Comparison of ENCODE assay signal across 26 cellular contexts in the genomic region with DNA sequence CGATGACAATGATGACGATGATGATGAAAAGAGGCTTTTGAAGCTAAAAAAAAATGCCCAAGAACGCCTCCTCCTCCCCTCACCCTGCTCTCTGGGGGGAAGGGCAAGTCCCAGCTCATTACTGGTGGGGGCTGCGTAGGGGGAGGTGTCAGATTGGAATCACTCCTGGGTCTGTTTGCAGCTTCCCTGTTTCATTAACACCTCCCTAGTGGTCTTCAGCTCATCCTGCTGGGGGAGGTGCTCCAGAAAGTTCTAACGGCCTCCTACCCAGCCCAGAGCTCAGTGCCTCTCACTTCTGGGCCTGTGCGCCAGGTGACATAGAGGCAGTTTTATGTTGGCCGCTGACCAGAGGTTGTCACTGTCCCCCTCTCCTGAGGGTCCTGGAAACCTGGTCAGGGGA. TPM values are rescaled to one million over a fixed set of nuclear protein-coding genes. Genes with fewer than 3 reads are reported as not detected.
A peak's percentile ranks its signal among the peaks of the same experiment; 100 is the strongest.
DNase-seq lines count a peak whose midpoint lies in the region; ATAC-seq and TF ChIP-seq lines count a peak whose summit lies in the region.
"Had no signal": no experiment of that assay in that cellular context is flagged by ENCODE, and none has a peak within 500 bp of the region (broad histone marks: within the 10 kb centered on the region; RNA-seq: fewer than 3 reads in every experiment).

No MANE protein-coding gene starts in this region.

- intact Hi-C loops in cardiac septum (cut with DNase I), result no loop called here

- no peaks in the 10 kb centered on the region; the same call in 1 of the 2 replicates for H3K4me1 ChIP-seq in HEK293 (ENCODE audit: control insufficient read depth, insufficient read depth, low read length)
- H3K4me1 ChIP-seq in endodermal cell (ENCODE audit: control insufficient read depth, insufficient read depth, low read length), result peaks cover 17% of the 10 kb centered on the region
- H3K4me1 ChIP-seq: BE2C had no signal

- H3K4me3 Mint-ChIP-seq in WTC11 (no peak overlapping the region), endodermal cell (peak overlapping the region; percentile 26), nephron progenitor cell (no peak overlapping the region)
- H3K4me3 Mint-ChIP-seq: CD14-positive monocyte; CD4-positive, alpha-beta memory T cell; CD4-positive, CD25-positive, alpha-beta regulatory T cell; CD8-positive, alpha-beta memory T cell had no signal

- WGBS in endodermal cell (ENCODE audit: insufficient coverage in 1 of 2, insufficient read length in 1 of 2), 2 experiments, result 43 to 63% methylated on average over 4 to 7 of the region's 7 CpGs

- no peaks in the 10 kb centered on the region; the same call in 1 of the 2 replicates for H3K27me3 Mint-ChIP-seq in WTC11 (ENCODE audit: low read depth)
- H3K27me3 Mint-ChIP-seq in endodermal cell (ENCODE audit: insufficient read depth), result peaks cover 22% of the 10 kb centered on the region
- H3K27me3 Mint-ChIP-seq in nephron progenitor cell (ENCODE audit: low read depth, poor library complexity), result peaks cover 11% of the 10 kb centered on the region
- H3K27me3 Mint-ChIP-seq: CD4-positive, CD25-positive, alpha-beta regulatory T cell; CD8-positive, alpha-beta memory T cell had no signal

- no peak for DNase-seq in WTC11 (ENCODE audit: low spot score)
- peak; percentile 83 for DNase-seq in endodermal cell
- no peak for DNase-seq in nephron progenitor cell
- DNase-seq in NCI-H2029 (lab: John Stamatoyannopoulos, UW), result no peak
- DNase-seq in NCI-H524 (lab: John Stamatoyannopoulos, UW), result no peak
- no peak for DNase-seq in cardiac septum (ENCODE audit: low spot score)
- DNase-seq in stimulated activated CD4-positive, alpha-beta T cell treated with anti-CD3 and anti-CD28 coated beads, Interleukin-12 subunit alpha, Interleukin-12 subunit beta, amount 100 ng/mL, for 4 hours, result no peak
- DNase-seq: 8988T; ACHN; BE2C; C1 segment of cervical spinal cord; CD4-positive, alpha-beta memory T cell; CD4-positive, CD25-positive, alpha-beta regulatory T cell; CD8-positive, alpha-beta memory T cell; COR-L47; DMS 273 treated with DMSO at 0.1 percent for 48 hours; DMS153; DMS53; DMS79; DND-41; EL; GDM1 had no signal

- ATAC-seq in WTC11, result no peak
- ATAC-seq: GM12878 had no signal

- H3K36me3 ChIP-seq in HEK293 (ENCODE audit: control insufficient read depth in 2 of 2, insufficient read depth in 1 of 2, low read length in 2 of 2), result no peaks in the 10 kb centered on the region; a peak in 1 of 3 replicates
- H3K36me3 ChIP-seq in endodermal cell (ENCODE audit: control insufficient read depth, insufficient read depth, low read length), result no peaks in the 10 kb centered on the region
- H3K36me3 ChIP-seq: BE2C had no signal

- H3K36me3 Mint-ChIP-seq in WTC11, result peaks cover 9% of the 10 kb centered on the region
- H3K36me3 Mint-ChIP-seq in endodermal cell (ENCODE audit: low read depth), result peaks cover 13% of the 10 kb centered on the region
- peaks cover 10% of the 10 kb centered on the region for H3K36me3 Mint-ChIP-seq in nephron progenitor cell (ENCODE audit: low read depth)
- H3K36me3 Mint-ChIP-seq: CD14-positive monocyte; CD4-positive, alpha-beta memory T cell; CD8-positive, alpha-beta memory T cell had no signal

- H3K9me3 Mint-ChIP-seq in WTC11 (peaks cover 8% of the 10 kb centered on the region; the same call in 1 of the 2 replicates), endodermal cell (no peaks in the 10 kb centered on the region), nephron progenitor cell (peaks cover 4% of the 10 kb centered on the region)
- H3K9me3 Mint-ChIP-seq: CD4-positive, CD25-positive, alpha-beta regulatory T cell; CD8-positive, alpha-beta memory T cell had no signal

- H3K27me3 ChIP-seq in endodermal cell (ENCODE audit: control insufficient read depth, insufficient read depth, low read length, poor library complexity, severe bottlenecking), result no peaks in the 10 kb centered on the region
- H3K27me3 ChIP-seq: BE2C, BLaER1 had no signal

- H3K4me3 ChIP-seq in HEK293 (ENCODE audit: low read depth, low read length) (no peak overlapping the region), endodermal cell (ENCODE audit: low read length) (no peak overlapping the region)
- H3K4me3 ChIP-seq: BLaER1, GM12878 had no signal

- CTCF ChIA-PET in HEK293 (lab: Yijun Ruan, JAX) (interaction anchor here (0.7 to 1.5 kb wide), 3 partner anchors 11 to 18 kb away, joined by 3 to 5 read pairs (median 5); no protein-coding TSS in a partner anchor), WTC11 (lab: Charles Lee) (interaction anchor here (1.8 to 8.1 kb wide), 3 partner anchors 11 to 142 kb away, joined by 6 to 87 read pairs (median 60); partner anchors contain the start of gene MRM1)

- H3K9ac ChIP-seq in endodermal cell (ENCODE audit: extremely low read depth, low read length, poor library complexity, severe bottlenecking), result no peak overlapping the region
- H3K9ac ChIP-seq: BLaER1 had no signal

- POLR2A ChIA-PET in HEK293 (lab: Yijun Ruan, JAX) (interaction anchor here (1.4 kb wide), 2 partner anchors 11 to 13 kb away, joined by 4 to 7 read pairs; partner anchors contain the start of gene MRM1), WTC11 (lab: Charles Lee) (interaction anchor here (0.5 to 1.9 kb wide), 3 partner anchors 12 to 598 kb away, joined by 3 to 9 read pairs (median 7); partner anchors contain the start of gene MRM1)

- H3K9me3 ChIP-seq in HEK293 (ENCODE audit: control insufficient read depth, insufficient read depth, low read depth, low read length), result no peaks in the 10 kb centered on the region
- H3K9me3 ChIP-seq in endodermal cell (ENCODE audit: control insufficient read depth, low read length), result peaks cover 5% of the 10 kb centered on the region
- H3K9me3 ChIP-seq: BE2C, BLaER1 had no signal

- H3K27ac ChIP-seq in HEK293 (ENCODE audit: extremely low read depth, low read depth, low read length) (no peak overlapping the region), endodermal cell (ENCODE audit: low read depth, low read length) (no peak overlapping the region)
- H3K27ac ChIP-seq: BLaER1 had no signal

- TF ChIP-seq CTCF in HEK293 (tag by site-specific recombination; IDR thresholded peaks at IDR 0.05) (no peak), WTC11 (IDR thresholded peaks at IDR 0.05) (no peak), endodermal cell (conservative IDR thresholded peaks at IDR 0.05) (peak; percentile 24), nephron progenitor cell (IDR thresholded peaks at IDR 0.05) (no peak)

- no peak overlapping the region for H3K27ac Mint-ChIP-seq in WTC11
- peak overlapping the region; percentile 96 for H3K27ac Mint-ChIP-seq in endodermal cell
- H3K27ac Mint-ChIP-seq in nephron progenitor cell, result peak overlapping the region; percentile 90
- H3K27ac Mint-ChIP-seq: CD4-positive, CD25-positive, alpha-beta regulatory T cell had no signal

- H3K4me1 Mint-ChIP-seq in WTC11 (peaks cover 37% of the 10 kb centered on the region), endodermal cell (peaks cover 51% of the 10 kb centered on the region), nephron progenitor cell (peaks cover 55% of the 10 kb centered on the region)

TF ChIP-seq in WTC11, 78 proteins besides CTCF, POLR2A, EP300 and RAD21 (continues in another document):
- TF ChIP-seq NR1H2 (CRISPR knock-in tag; IDR thresholded peaks at IDR 0.05), result no peak
- TF ChIP-seq NR3C1 (CRISPR knock-in tag; conservative IDR thresholded peaks at IDR 0.05; ENCODE audit: low read depth), result no peak
- TF ChIP-seq, protein P1, sequence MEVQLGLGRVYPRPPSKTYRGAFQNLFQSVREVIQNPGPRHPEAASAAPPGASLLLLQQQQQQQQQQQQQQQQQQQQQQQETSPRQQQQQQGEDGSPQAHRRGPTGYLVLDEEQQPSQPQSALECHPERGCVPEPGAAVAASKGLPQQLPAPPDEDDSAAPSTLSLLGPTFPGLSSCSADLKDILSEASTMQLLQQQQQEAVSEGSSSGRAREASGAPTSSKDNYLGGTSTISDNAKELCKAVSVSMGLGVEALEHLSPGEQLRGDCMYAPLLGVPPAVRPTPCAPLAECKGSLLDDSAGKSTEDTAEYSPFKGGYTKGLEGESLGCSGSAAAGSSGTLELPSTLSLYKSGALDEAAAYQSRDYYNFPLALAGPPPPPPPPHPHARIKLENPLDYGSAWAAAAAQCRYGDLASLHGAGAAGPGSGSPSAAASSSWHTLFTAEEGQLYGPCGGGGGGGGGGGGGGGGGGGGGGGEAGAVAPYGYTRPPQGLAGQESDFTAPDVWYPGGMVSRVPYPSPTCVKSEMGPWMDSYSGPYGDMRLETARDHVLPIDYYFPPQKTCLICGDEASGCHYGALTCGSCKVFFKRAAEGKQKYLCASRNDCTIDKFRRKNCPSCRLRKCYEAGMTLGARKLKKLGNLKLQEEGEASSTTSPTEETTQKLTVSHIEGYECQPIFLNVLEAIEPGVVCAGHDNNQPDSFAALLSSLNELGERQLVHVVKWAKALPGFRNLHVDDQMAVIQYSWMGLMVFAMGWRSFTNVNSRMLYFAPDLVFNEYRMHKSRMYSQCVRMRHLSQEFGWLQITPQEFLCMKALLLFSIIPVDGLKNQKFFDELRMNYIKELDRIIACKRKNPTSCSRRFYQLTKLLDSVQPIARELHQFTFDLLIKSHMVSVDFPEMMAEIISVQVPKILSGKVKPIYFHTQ (CRISPR knock-in tag; IDR thresholded peaks at IDR 0.05), result no peak

RNA-seq across cellular contexts. Expression of gene MRM1, which starts 12.7 kb away (rescaled TPM):
- total RNA-seq in WTC11 (2021), result 12.1 to 16.5 TPM (median 14.2 TPM) in 3 replicates
- total RNA-seq in endodermal cell, result 10 to 100 TPM; 10.7 to 11.4 TPM
- 2.4 TPM for polyA plus RNA-seq in endodermal cell (2013, experiment 1 of 2)
- polyA plus RNA-seq in endodermal cell (2013, experiment 2 of 2), result 1.7 TPM
- 7.0 TPM for total RNA-seq in cardiac septum

RNA-seq across cellular contexts. Expression of gene DHRS11, which starts 22.4 kb away (rescaled TPM):
- total RNA-seq in WTC11 (2021) (34.8 to 38.0 TPM (median 35.9 TPM) in 3 replicates), endodermal cell (10 to 100 TPM; 25.5 to 28.5 TPM), cardiac septum (15.3 TPM)
- 20.2 TPM for polyA plus RNA-seq in endodermal cell (2013, experiment 1 of 2)
- 19.2 TPM for polyA plus RNA-seq in endodermal cell (2013, experiment 2 of 2)
